22 cellular contexts compared by ENCODE assay signal in the genomic region with DNA sequence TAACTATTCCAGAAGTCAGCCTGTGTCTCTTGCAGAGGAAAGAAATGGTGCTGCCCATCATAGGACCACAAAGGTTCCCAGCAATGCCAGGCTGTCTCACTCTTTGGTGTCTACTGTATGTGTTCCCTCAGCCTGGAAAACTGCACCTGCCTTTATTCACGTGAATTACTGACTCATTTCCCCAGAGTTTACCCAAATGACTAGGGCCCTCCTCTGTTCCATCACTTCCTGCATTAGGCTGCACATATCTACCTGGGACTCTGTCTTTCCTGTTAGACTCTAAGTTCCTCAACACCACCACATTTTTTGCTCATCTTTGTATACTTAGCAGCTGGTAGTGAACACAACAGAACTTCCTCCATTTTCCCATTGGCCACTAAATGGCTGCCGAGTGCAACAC.
"Had no signal": no experiment of that assay in that cellular context is flagged by ENCODE, and none has a peak within 500 bp of the region (broad histone marks: within the 10 kb centered on the region; RNA-seq: fewer than 3 reads in every experiment).

No MANE protein-coding gene starts in this region.

- H3K4me1 Mint-ChIP-seq: activated CD8-positive, alpha-beta memory T cell treated with anti-CD3 and anti-CD28 coated beads, Interleukin-2, amount 10 ng/mL, durations not matched to agents 7 days and 5 days; activated naive CD8-positive, alpha-beta T cell treated with anti-CD3 and anti-CD28 coated beads, Interleukin-2, amount 50 U/mL, for 24 hours; central memory CD8-positive, alpha-beta T cell had no signal

- H3K27ac Mint-ChIP-seq: activated CD8-positive, alpha-beta memory T cell treated with anti-CD3 and anti-CD28 coated beads, Interleukin-2, amount 10 ng/mL, durations not matched to agents 7 days and 5 days; activated naive CD4-positive, alpha-beta T cell treated with anti-CD3 and anti-CD28 coated beads, Interleukin-2, amount 50 U/mL, for 72 hours; activated naive CD8-positive, alpha-beta T cell treated with anti-CD3 and anti-CD28 coated beads, Interleukin-2, amount 50 U/mL, for 24 hours; activated T-cell treated with anti-CD3 and anti-CD28 coated beads, Interleukin-2, amount 50 U/mL, for 24 hours; activated T-helper 1 cell treated with anti-CD3 and anti-CD28 coated beads, Interleukin-12 subunit alpha, Interleukin-12 subunit beta, Interleukin-2, Interleukin-4 antibody, amounts not matched to agents 30 ng/mL and 10 ng/mL and 1 ng/mL, durations not matched to agents 14 hours and 24 hours and 36 hours; T-helper 1 cell treated with Interleukin-12 subunit alpha and Interleukin-12 subunit beta and Interleukin-4 antibody, amounts not matched to agents 30 μg/mL and 1 μg/mL, for 36 hours had no signal

- H3K4me3 Mint-ChIP-seq: activated CD8-positive, alpha-beta memory T cell treated with anti-CD3 and anti-CD28 coated beads, Interleukin-2, amount 10 ng/mL, durations not matched to agents 7 days and 5 days; activated naive CD8-positive, alpha-beta T cell treated with anti-CD3 and anti-CD28 coated beads, Interleukin-2, amount 50 U/mL, for 24 hours; activated T-cell treated with anti-CD3 and anti-CD28 coated beads, Interleukin-2, amount 50 U/mL, for 24 hours; activated T-helper 1 cell treated with anti-CD3 and anti-CD28 coated beads, Interleukin-12 subunit alpha, Interleukin-12 subunit beta, Interleukin-2, Interleukin-4 antibody, amounts not matched to agents 30 ng/mL and 10 ng/mL and 1 ng/mL, durations not matched to agents 14 hours and 24 hours and 36 hours; central memory CD8-positive, alpha-beta T cell; T-helper 1 cell treated with Interleukin-12 subunit alpha and Interleukin-12 subunit beta and Interleukin-4 antibody, amounts not matched to agents 30 μg/mL and 1 μg/mL, for 36 hours had no signal

- ATAC-seq: activated CD4-positive, CD25-positive, alpha-beta regulatory T cell treated with anti-CD3 and anti-CD28 coated beads, Interleukin-2, amount 50 U/mL, for 24 hours; activated CD8-positive, alpha-beta memory T cell treated with anti-CD3 and anti-CD28 coated beads, Interleukin-2, amount 10 ng/mL, durations not matched to agents 7 days and 5 days; activated naive CD8-positive, alpha-beta T cell treated with anti-CD3 and anti-CD28 coated beads, Interleukin-2, amount 50 U/mL, for 24 hours; body of pancreas; K562 had no signal

- H3K36me3 Mint-ChIP-seq: activated CD8-positive, alpha-beta memory T cell treated with anti-CD3 and anti-CD28 coated beads, Interleukin-2, amount 10 ng/mL, durations not matched to agents 7 days and 5 days; activated naive CD4-positive, alpha-beta T cell treated with anti-CD3 and anti-CD28 coated beads, Interleukin-2, amount 50 U/mL, for 72 hours had no signal

- H3K9me3 Mint-ChIP-seq: activated naive CD4-positive, alpha-beta T cell treated with anti-CD3 and anti-CD28 coated beads, Interleukin-2, amount 50 U/mL, for 72 hours; activated naive CD8-positive, alpha-beta T cell treated with anti-CD3 and anti-CD28 coated beads, Interleukin-2, amount 50 U/mL, for 24 hours; activated T-cell treated with anti-CD3 and anti-CD28 coated beads, Interleukin-2, amount 50 U/mL, for 24 hours; activated T-helper 1 cell treated with anti-CD3 and anti-CD28 coated beads, Interleukin-12 subunit alpha, Interleukin-12 subunit beta, Interleukin-2, Interleukin-4 antibody, amounts not matched to agents 30 ng/mL and 10 ng/mL and 1 ng/mL, durations not matched to agents 14 hours and 24 hours and 36 hours; central memory CD8-positive, alpha-beta T cell; T-helper 1 cell treated with Interleukin-12 subunit alpha and Interleukin-12 subunit beta and Interleukin-4 antibody, amounts not matched to agents 30 μg/mL and 1 μg/mL, for 36 hours had no signal

- H3K27me3 Mint-ChIP-seq: activated CD8-positive, alpha-beta memory T cell treated with anti-CD3 and anti-CD28 coated beads, Interleukin-2, amount 10 ng/mL, durations not matched to agents 7 days and 5 days had no signal

- DNase-seq: activated CD4-positive, alpha-beta T cell treated with anti-CD3 and anti-CD28 coated beads for 48 hours; activated CD4-positive, alpha-beta T cell treated with anti-CD3 and anti-CD28 coated beads, Interleukin-2, amount 50 U/mL, for 48 hours; activated CD8-positive, alpha-beta memory T cell treated with anti-CD3 and anti-CD28 coated beads, Interleukin-2, amount 10 ng/mL, durations not matched to agents 7 days and 5 days; activated effector memory CD4-positive, alpha-beta T cell treated with anti-CD3 and anti-CD28 coated beads, Interleukin-2, amount 50 U/mL, for 16 hours; activated naive CD4-positive, alpha-beta T cell treated with Interleukin-2 at 50 U/mL for 16 hours; activated naive CD8-positive, alpha-beta T cell treated with anti-CD3 and anti-CD28 coated beads, Interleukin-2, amount 50 U/mL, for 24 hours; activated T-cell treated with anti-CD3 and anti-CD28 coated beads, Interleukin-2, amount 50 U/mL, for 24 hours; amniotic stem cell; body of pancreas; Kasumi-1; NCI-H1092; NCI-H1417; NCI-H1694 treated with DMSO at 0.1 percent for 48 hours; NCI-H2081; NCI-H510A treated with DMSO at 0.1 percent for 48 hours; SHP77 had no signal
